Comparison of ENCODE assay signal across 11 cellular contexts in genomic region chr5:134784241-134784920, GRCh38. TPM values are rescaled to one million over a fixed set of nuclear protein-coding genes. Genes with fewer than 3 reads are reported as not detected.
A peak's percentile ranks its signal among the peaks of the same experiment; 100 is the strongest.
DNase-seq lines count a peak whose midpoint lies in the region; ATAC-seq and TF ChIP-seq lines count a peak whose summit lies in the region.
"Had no signal": no experiment of that assay in that cellular context is flagged by ENCODE, and none has a peak within 500 bp of the region (broad histone marks: within the 10 kb centered on the region; RNA-seq: fewer than 3 reads in every experiment).

No MANE protein-coding gene starts in this region.

- CTCF ChIA-PET in BJ (lab: Yijun Ruan, JAX): interaction anchor here (1.3 kb wide), 1 partner anchor 120 kb away, joined by 9 read pairs; the partner anchor contains the start of gene PCBD2

- in situ Hi-C loops in astrocyte of the spinal cord (cut with HindIII; ENCODE audit: low sequenced_read_pairs): no loop called here

- H3K9me3 ChIP-seq in HUES6 (ENCODE audit: control insufficient read depth, insufficient read depth, low read depth, low read length): no peaks in the 10 kb centered on the region
- H3K9me3 ChIP-seq: neutrophil, upper lobe of right lung had no signal

- peak overlapping the region; percentile 26 for H3K9ac ChIP-seq in HUES6 (ENCODE audit: low read length)

- POLR2A ChIA-PET in BJ (lab: Charles Lee): no interaction called here

- ATAC-seq in Right ventricle myocardium superior (ENCODE audit: poor library complexity): no peak
- ATAC-seq: upper lobe of right lung had no signal

- peaks cover 5% of the 10 kb centered on the region; the same call in 1 of the 2 replicates for H3K36me3 ChIP-seq in BJ (ENCODE audit: control insufficient read depth, insufficient read depth, low read length)
- H3K36me3 ChIP-seq in HUES6 (ENCODE audit: control insufficient read depth, insufficient read depth, low read length): peaks cover 96% of the 10 kb centered on the region

- intact Hi-C loops in Right ventricle myocardium superior (cut with DNase I): no loop called here

- H3K27me3 ChIP-seq in BJ (ENCODE audit: control insufficient read depth, insufficient read depth, low read length) (no peaks in the 10 kb centered on the region), HUES6 (ENCODE audit: control insufficient read depth, insufficient read depth, low read length) (no peaks in the 10 kb centered on the region)
- H3K27me3 ChIP-seq: neutrophil, upper lobe of right lung had no signal

- peak overlapping the region; percentile 92 for H3K27ac ChIP-seq in HUES6 (ENCODE audit: low read depth, low read length)
- H3K27ac ChIP-seq: neutrophil, upper lobe of right lung had no signal

- TF ChIP-seq CTCF in BJ (IDR thresholded peaks at IDR 0.05; ENCODE audit: insufficient read depth, low read depth, low read length) (peak; percentile 32), astrocyte of the spinal cord (IDR thresholded peaks at IDR 0.05; ENCODE audit: low read depth, low read length) (peak; percentile 44)

- DNase-seq in BJ (ENCODE audit: low read depth): no peak
- no peak for DNase-seq in astrocyte of the spinal cord (ENCODE audit: low read depth, low spot score)
- peak; percentile 12 to 41 for DNase-seq in lung microvascular endothelial cell (ENCODE audit: low read depth in 2 of 2)
- DNase-seq in AG08395 (ENCODE audit: low spot score): no peak
- DNase-seq in Right ventricle myocardium superior: no peak
- DNase-seq in stimulated activated CD8-positive, alpha-beta memory T cell treated with anti-CD3 and anti-CD28 coated beads, Interleukin-4, amount 100 ng/mL, for 48 hours: no peak
- DNase-seq in NCI-H69 (lab: John Stamatoyannopoulos, UW): no peak
- DNase-seq: Karpas-422, upper lobe of right lung had no signal

- H3K4me1 ChIP-seq in HUES6 (ENCODE audit: control insufficient read depth, insufficient read depth, low read length): peaks cover 14% of the 10 kb centered on the region
- H3K4me1 ChIP-seq: upper lobe of right lung had no signal

- H3K4me3 ChIP-seq in BJ (ENCODE audit: low read depth, low read length) (no peak overlapping the region), HUES6 (ENCODE audit: low read depth, low read length) (peak overlapping the region; percentile 23; the same call in 1 of the 2 replicates), astrocyte of the spinal cord (ENCODE audit: low read depth, low read length) (no peak overlapping the region)
- H3K4me3 ChIP-seq: upper lobe of right lung had no signal

RNA-seq across cellular contexts. Expression of gene DDX46, which starts 25.8 kb away (rescaled TPM):
- 19.4 and 27.2 TPM in 2 replicates for polyA plus RNA-seq in BJ (2011; rRNA removed)
- polyA minus RNA-seq in BJ (2011; rRNA and poly(A)+ RNA removed): 15.0 and 20.3 TPM in 2 replicates
- total RNA-seq in lung microvascular endothelial cell (12.6 and 14.7 TPM in 2 replicates), Right ventricle myocardium superior (26.3 TPM)

RNA-seq across cellular contexts. Expression of gene CAMLG, which starts 46.0 kb away (rescaled TPM):
- polyA plus RNA-seq in BJ (2011; rRNA removed): 16.6 and 16.9 TPM in 2 replicates
- polyA minus RNA-seq in BJ (2011; rRNA and poly(A)+ RNA removed): 2.2 and 2.6 TPM in 2 replicates
- total RNA-seq in lung microvascular endothelial cell (26.8 and 32.5 TPM in 2 replicates), Right ventricle myocardium superior (17.1 TPM)

Comparison
In these comparisons a context has a peak if more than half of its experiments do, and no peak if none do; other contexts are left out.
1. DNase-seq: peak in lung microvascular endothelial cell (2 of 2); none in BJ (single experiment), astrocyte of the spinal cord (single experiment), AG08395 (single experiment), Right ventricle myocardium superior (single experiment), stimulated activated CD8-positive, alpha-beta memory T cell treated with anti-CD3 and anti-CD28 coated beads, Interleukin-4, amount 100 ng/mL, for 48 hours (single experiment) and NCI-H69 (single experiment).